8 cellular contexts compared by ENCODE assay signal in the genomic region with DNA sequence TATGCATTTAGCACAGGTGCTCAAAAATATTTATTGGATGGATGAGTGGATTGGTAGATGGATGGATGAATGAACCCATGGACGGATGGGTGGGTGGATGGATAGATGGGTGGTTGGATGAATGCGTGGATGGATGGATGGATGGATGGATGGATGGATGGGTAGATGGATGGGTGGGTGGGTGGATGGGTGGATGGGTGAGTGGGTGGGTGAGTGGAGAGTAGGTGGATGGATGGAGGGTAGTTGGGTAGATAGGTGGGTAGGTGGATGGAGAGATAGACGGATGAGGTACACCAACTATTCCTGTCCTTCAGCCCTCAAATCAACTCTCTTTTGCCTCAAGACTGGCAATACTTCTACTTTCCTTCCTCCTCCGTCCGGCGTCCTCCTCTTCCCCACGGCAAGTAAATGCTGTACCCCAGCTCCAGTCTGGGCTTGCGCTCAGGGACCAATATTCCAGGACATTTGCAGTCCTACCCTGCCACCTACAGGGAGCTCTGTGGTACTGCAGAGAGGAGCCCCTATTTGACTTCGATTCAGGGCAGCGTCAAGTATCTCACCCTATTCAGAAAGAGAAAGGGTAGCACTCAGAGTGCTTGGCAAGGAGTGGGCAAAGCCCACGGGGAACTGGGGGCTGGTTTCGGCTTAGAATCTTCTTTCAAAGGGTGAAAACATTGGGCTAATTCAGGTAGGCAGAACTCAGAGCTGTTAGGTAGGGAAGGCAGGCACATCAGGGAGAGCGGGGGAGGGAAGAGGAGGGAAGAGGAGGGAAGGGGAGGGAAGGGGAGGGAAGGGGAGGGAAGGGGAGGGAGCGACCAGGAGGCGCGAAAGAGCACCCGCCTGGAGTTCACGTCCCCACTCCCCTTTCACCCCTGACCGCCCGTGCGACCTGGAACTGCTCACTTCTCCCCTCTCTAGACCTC. TPM values are rescaled to one million over a fixed set of nuclear protein-coding genes. Genes with fewer than 3 reads are reported as not detected.
DNase-seq lines count a peak whose midpoint lies in the region; ATAC-seq, FAIRE-seq and TF ChIP-seq lines count a peak whose summit lies in the region.
"Not testable (repeated sequence)": the region's sequence is repeated elsewhere in the genome, so short reads cannot be mapped to it uniquely, and the experiment has no call there.

No MANE protein-coding gene starts in this region.

- CTCF ChIA-PET in A549 (lab: Yijun Ruan, JAX); K562 (lab: Yijun Ruan, JAX; ENCODE audit: low intra/inter-chr PET ratio): not testable (repeated sequence)

- TF ChIP-seq POLR2A in A549 (IDR thresholded peaks at IDR 0.05; ENCODE audit: low read length); K562 (conservative IDR thresholded peaks at IDR 0.05): not testable (repeated sequence)

- H3K9me1 ChIP-seq in K562 (ENCODE audit: control insufficient read depth, insufficient read depth, low read length), result not testable (repeated sequence)

- not testable (repeated sequence) for DNase-seq in A549 (ENCODE audit: low read depth in 1 of 2, low spot score in 1 of 2); GM18507 (ENCODE audit: extremely low spot score, insufficient read length, low read depth)
- DNase-seq in NCI-H2227 (lab: John Stamatoyannopoulos, UW; ENCODE audit: unreplicated experiment) (peak; percentile 74), K562 (ENCODE audit: extremely low read depth in 1 of 4, low spot score in 3 of 4) (peak in 2 of 4 experiments; percentile 4 to 7), right cardiac atrium (peak in 1 of 3 donors; percentile 75), psoas muscle (peak; percentile 38 to 54)

- TF ChIP-seq RAD21 in A549 (conservative IDR thresholded peaks at IDR 0.05 in 1 of 2, IDR thresholded peaks at IDR 0.05 in 1 of 2) (peak; percentile 68 to 71), K562 (CRISPR knock-in tag; conservative IDR thresholded peaks at IDR 0.05 in 1 of 2, IDR thresholded peaks at IDR 0.05 in 1 of 2) (peak; percentile 52 to 64)

- not testable (repeated sequence) for H3K9me3 ChIP-seq in A549; K562 (replicated peaks; ENCODE audit: control insufficient read depth, insufficient read depth, low read depth, low read length); right cardiac atrium (ENCODE audit: control insufficient read depth, low read length); psoas muscle

- peak; percentile 45 for TF ChIP-seq CTCF in A549 (IDR thresholded peaks at IDR 0.05)
- peak; percentile 47 to 57 (median 51); a peak in 5 of 6 replicates for TF ChIP-seq CTCF in K562 (IDR thresholded peaks at IDR 0.05 in 2 of 3, conservative IDR thresholded peaks at IDR 0.05 in 1 of 3; ENCODE audit: insufficient read depth in 2 of 3, low read depth in 1 of 3, low read length in 3 of 3)
- peak; percentile 66 for TF ChIP-seq CTCF in psoas muscle (IDR thresholded peaks at IDR 0.05)

- H3K4me1 ChIP-seq in A549; K562 (replicated peaks in 1 of 2; ENCODE audit: control insufficient read depth in 2 of 2, insufficient read depth in 2 of 2, low read length in 2 of 2); right cardiac atrium (ENCODE audit: control insufficient read depth, insufficient read depth, low read length); psoas muscle: not testable (repeated sequence)

- not testable (repeated sequence) for TF ChIP-seq EP300 in A549 (IDR thresholded peaks at IDR 0.05); K562 (IDR thresholded peaks at IDR 0.05; ENCODE audit: low read length)

- in situ Hi-C loops in K562 (cut with MboI), result not testable (repeated sequence)

- H3K79me2 ChIP-seq in K562 (ENCODE audit: control insufficient read depth, insufficient read depth, low read length), result not testable (repeated sequence)

- not testable (repeated sequence) for H3K4me2 ChIP-seq in A549; K562 (ENCODE audit: insufficient read depth, low read length)

- not testable (repeated sequence) for FAIRE-seq in A549 (lab: Jason Lieb, UNC)
- FAIRE-seq in GM18507 (lab: Jason Lieb, UNC) (peak; percentile 96), K562 (lab: Jason Lieb, UNC) (peak; percentile 94)

- H2AFZ ChIP-seq in K562 (ENCODE audit: low read depth, low read length), result not testable (repeated sequence)

- H3K27me3 ChIP-seq in K562 (ENCODE audit: control insufficient read depth in 2 of 2, insufficient read depth in 2 of 2, low read length in 2 of 2); right cardiac atrium (ENCODE audit: control insufficient read depth, insufficient read depth); psoas muscle (ENCODE audit: insufficient read depth in 3 of 3, low read length in 2 of 3): not testable (repeated sequence)

- intact Hi-C loops in K562 (cut with micrococcal nuclease); right cardiac atrium (cut with DNase I); psoas muscle (cut with DNase I): not testable (repeated sequence)

- POLR2A ChIA-PET in A549 (lab: Yijun Ruan, JAX); K562 (lab: Yijun Ruan, JAX): not testable (repeated sequence)

- not testable (repeated sequence) for BruUV-seq in K562 (replicated peaks; lab: Mats Ljungman, UMichigan)

- H3K27ac ChIP-seq in A549; K562 (ENCODE audit: extremely low read depth, low read depth, low read length); right cardiac atrium (ENCODE audit: low read length); psoas muscle: not testable (repeated sequence)

- H4K20me1 ChIP-seq in K562 (replicated peaks; ENCODE audit: control insufficient read depth, insufficient read depth, low read length), result not testable (repeated sequence)

- WGBS in A549 (ENCODE audit: missing lambda C conversion rate), result 38% methylated on average over 18 of the region's 21 CpGs
- WGBS in K562 (ENCODE audit: insufficient coverage, low coverage, missing lambda C conversion rate), result 22% methylated on average over 11 of the region's 21 CpGs
- 24% methylated on average over 19 of the region's 21 CpGs for WGBS in right cardiac atrium
- 19 to 23% (median 22%) methylated on average over 13 to 19 of the region's 21 CpGs for WGBS in psoas muscle, 3 donors

- not testable (repeated sequence) for H3K4me3 ChIP-seq in A549; K562; right cardiac atrium (ENCODE audit: low read length); psoas muscle

- not testable (repeated sequence) for H3K36me3 ChIP-seq in K562 (ENCODE audit: control insufficient read depth, insufficient read depth, low read length); psoas muscle (ENCODE audit: insufficient read depth in 1 of 2, low read depth in 1 of 2)

- peak; percentile 93 to 95 for ATAC-seq in A549
- ATAC-seq in HG03025 (IDR thresholded peaks at IDR 0.05; ENCODE audit: low FRiP score, unreplicated experiment), result peak; percentile 57
- peak; percentile 64 to 67 for ATAC-seq in activated CD4-positive, CD25-positive, alpha-beta regulatory T cell treated with anti-CD3 and anti-CD28 coated beads, Interleukin-2, amount 50 U/mL, for 24 hours
- ATAC-seq in K562, result peak; percentile 79
- ATAC-seq in right cardiac atrium, result peak; percentile 89 to 90
- ATAC-seq in psoas muscle, result peak; percentile 83 to 94 (median 88)

- not testable (repeated sequence) for H3K9ac ChIP-seq in K562 (ENCODE audit: insufficient read depth in 1 of 2, low read depth in 2 of 2, low read length in 2 of 2)

RNA-seq across cellular contexts. Expression of a gene that starts 30.3 kb away (rescaled TPM):
- polyA plus RNA-seq in A549 (2011; rRNA removed) (4,362 and 5,012 TPM in 2 replicates), A549 (2017; fragmentation: RNase III; extraction: RNeasy Plus Mini Kit Qiagen cat#74134 plus additional on column Dnase treatment) (1,817 to 2,035 TPM (median 1,908 TPM) in 3 replicates), K562 (2011; rRNA removed) (5,474 and 6,005 TPM in 2 replicates), K562 (2014; fragmentation: Illumina TruSeq; extraction: Trizol) (3,581 and 3,787 TPM in 2 replicates), K562 (2014; fragmentation: Nextera tagmentation; extraction: Ambion mirVana) (1,000 to 10,000 TPM; 1,986 to 2,037 TPM), K562 (2014; rRNA removed) (4,631 and 4,801 TPM in 2 replicates), right cardiac atrium (2,243 TPM), psoas muscle (1,000 to 10,000 TPM; 2,392 to 3,567 (median 3,085) TPM)
- 3,949 and 4,951 TPM in 2 replicates for polyA plus RNA-seq in A549 (2012; cell fraction: cytosol; rRNA removed)
- polyA plus RNA-seq in A549 (2012; cell fraction: nucleus; rRNA removed), result 966 and 1,458 TPM in 2 replicates
- 545 and 1,115 TPM in 2 replicates for polyA minus RNA-seq in A549 (2011; rRNA and poly(A)+ RNA removed)
- 359 and 362 TPM in 2 replicates for total RNA-seq in K562 (2011; cell fraction: chromatin; rRNA removed; ENCODE audit: low replicate concordance)
- total RNA-seq in K562 (2011; cell fraction: nucleolus; rRNA removed), result 473 and 485 TPM in 2 replicates
- total RNA-seq in K562 (2011; cell fraction: nucleoplasm; rRNA removed), result 692 and 1,140 TPM in 2 replicates
- total RNA-seq in K562 (2014; rRNA removed) (1,397 and 1,443 TPM in 2 replicates), K562 (2014; rRNA removed; fragmentation: Illumina TruSeq; extraction: Trizol) (3,559 and 3,761 TPM in 2 replicates), K562 (2015; rRNA removed; fragmentation: Illumina TruSeq; extraction: Trizol) (2,642 and 2,798 TPM in 2 replicates), K562 (2021) (1,796 and 2,160 TPM in 2 replicates), right cardiac atrium (100 to 1,000 TPM; 733 to 867 (median 818) TPM), psoas muscle (1,000 to 10,000 TPM in 2 of 4 donors, 100 to 1,000 TPM in 2; 822 to 1,272 (median 1,015) TPM)
- 3,513 and 6,796 TPM in 2 replicates for polyA plus RNA-seq in K562 (2011; cell fraction: cytosol; rRNA removed)
- polyA plus RNA-seq in K562 (2011; cell fraction: nucleus; rRNA removed), result 831 and 2,065 TPM in 2 replicates
- polyA plus RNA-seq in K562 (2012), result 3,623 and 3,808 TPM in 2 replicates
- polyA minus RNA-seq in K562 (2011; rRNA and poly(A)+ RNA removed), result 2,499 and 2,553 TPM in 2 replicates
- polyA minus RNA-seq in K562 (2011; cell fraction: cytosol; rRNA and poly(A)+ RNA removed), result 305 and 330 TPM in 2 replicates
- 94.5 and 226 TPM in 2 replicates for polyA minus RNA-seq in K562 (2011; cell fraction: nucleus; rRNA and poly(A)+ RNA removed)

RNA-seq across cellular contexts. Expression of a gene that starts 41.5 kb away (rescaled TPM):
- polyA plus RNA-seq in A549 (2011; rRNA removed), result 403 and 479 TPM in 2 replicates
- 165 and 196 TPM in 2 replicates for polyA plus RNA-seq in A549 (2012; cell fraction: cytosol; rRNA removed)
- 108 and 220 TPM in 2 replicates for polyA plus RNA-seq in A549 (2012; cell fraction: nucleus; rRNA removed)
- 435 to 459 TPM (median 456 TPM) in 3 replicates for polyA plus RNA-seq in A549 (2017; fragmentation: RNase III; extraction: RNeasy Plus Mini Kit Qiagen cat#74134 plus additional on column Dnase treatment)
- polyA minus RNA-seq in A549 (2011; rRNA and poly(A)+ RNA removed), result 412 and 429 TPM in 2 replicates
- 143 and 245 TPM in 2 replicates for total RNA-seq in K562 (2011; cell fraction: chromatin; rRNA removed; ENCODE audit: low replicate concordance)
- total RNA-seq in K562 (2011; cell fraction: nucleolus; rRNA removed), result 250 and 259 TPM in 2 replicates
- total RNA-seq in K562 (2011; cell fraction: nucleoplasm; rRNA removed), result 312 and 415 TPM in 2 replicates
- 102 and 224 TPM in 2 replicates for total RNA-seq in K562 (2014; rRNA removed)
- total RNA-seq in K562 (2014; rRNA removed; fragmentation: Illumina TruSeq; extraction: Trizol), result 174 and 193 TPM in 2 replicates
- total RNA-seq in K562 (2015; rRNA removed; fragmentation: Illumina TruSeq; extraction: Trizol), result 135 and 146 TPM in 2 replicates
- 124 and 126 TPM in 2 replicates for total RNA-seq in K562 (2021)
- 223 and 306 TPM in 2 replicates for polyA plus RNA-seq in K562 (2011; rRNA removed)
- 96.0 and 210 TPM in 2 replicates for polyA plus RNA-seq in K562 (2011; cell fraction: cytosol; rRNA removed)
- polyA plus RNA-seq in K562 (2011; cell fraction: nucleus; rRNA removed), result 51.0 and 75.1 TPM in 2 replicates
- 127 and 138 TPM in 2 replicates for polyA plus RNA-seq in K562 (2012)
- 161 and 162 TPM in 2 replicates for polyA plus RNA-seq in K562 (2014; fragmentation: Illumina TruSeq; extraction: Trizol)
- polyA plus RNA-seq in K562 (2014; fragmentation: Nextera tagmentation; extraction: Ambion mirVana), result 100 to 1,000 TPM; 291 to 391 TPM
- polyA plus RNA-seq in K562 (2014; rRNA removed), result 123 and 130 TPM in 2 replicates
- 313 and 420 TPM in 2 replicates for polyA minus RNA-seq in K562 (2011; rRNA and poly(A)+ RNA removed)
- polyA minus RNA-seq in K562 (2011; cell fraction: cytosol; rRNA and poly(A)+ RNA removed), result 117 and 158 TPM in 2 replicates
- polyA minus RNA-seq in K562 (2011; cell fraction: nucleus; rRNA and poly(A)+ RNA removed), result 37.3 and 70.8 TPM in 2 replicates
- 10 to 100 TPM; 25.5 to 37.9 (median 26.9) TPM for total RNA-seq in right cardiac atrium
- polyA plus RNA-seq in right cardiac atrium, result 32.5 TPM
- total RNA-seq in psoas muscle, result 10 to 100 TPM; 13.2 to 24.6 (median 15.1) TPM
- polyA plus RNA-seq in psoas muscle, result 10 to 100 TPM; 15.9 to 22.7 (median 20.1) TPM
